10 cellular contexts compared by ENCODE assay signal in genomic region chr11:83521647-83522596, GRCh38.
A peak's percentile ranks its signal among the peaks of the same experiment; 100 is the strongest.
DNase-seq lines count a peak whose midpoint lies in the region; ATAC-seq and TF ChIP-seq lines count a peak whose summit lies in the region.
"Had no signal": no experiment of that assay in that cellular context is flagged by ENCODE, and none has a peak within 500 bp of the region (broad histone marks: within the 10 kb centered on the region; RNA-seq: fewer than 3 reads in every experiment).

No MANE protein-coding gene starts in this region.

- no peaks in the 10 kb centered on the region for H3K79me2 ChIP-seq in GM23338 (replicated peaks; ENCODE audit: insufficient read depth)

- no peaks in the 10 kb centered on the region for H3K27me3 ChIP-seq in GM23338 (ENCODE audit: insufficient read depth)
- H3K27me3 ChIP-seq: neutrophil had no signal

- H3K4me3 Mint-ChIP-seq in GM23338, result no peak overlapping the region

- H3K4me1 ChIP-seq in GM23338 (ENCODE audit: insufficient read depth), result peaks cover 7% of the 10 kb centered on the region; the same call in 1 of the 2 replicates

- H3K4me2 ChIP-seq in GM23338, result no peak overlapping the region

- peak; percentile 98 for ATAC-seq in GM23338
- ATAC-seq in GM19324 (IDR thresholded peaks at IDR 0.05; ENCODE audit: low FRiP score, unreplicated experiment), result no peak

- TF ChIP-seq CTCF in AG09309 (IDR thresholded peaks at IDR 0.05; ENCODE audit: control insufficient read depth, insufficient read depth, low read depth, low read length, missing control alignments) (peak; percentile 65), GM23338 (conservative IDR thresholded peaks at IDR 0.05; ENCODE audit: low read depth in 2 of 2) (peak; percentile 47 to 83), fibroblast of the aortic adventitia (IDR thresholded peaks at IDR 0.05; ENCODE audit: insufficient read depth, low read length) (peak; percentile 28)

- H2AFZ ChIP-seq in GM23338, result no peak overlapping the region

- no peaks in the 10 kb centered on the region for H3F3A ChIP-seq in GM23338 (replicated peaks; ENCODE audit: low read depth)

- H3K9me2 ChIP-seq in GM23338 (ENCODE audit: insufficient read depth), result no peaks in the 10 kb centered on the region

- H3K27ac ChIP-seq in GM23338 (ENCODE audit: low read depth), result no peak overlapping the region
- H3K27ac ChIP-seq: neutrophil had no signal

- peak; percentile 2 for DNase-seq in AG09309 (ENCODE audit: low read depth)
- DNase-seq in GM23338 (ENCODE audit: low spot score), result peak; percentile 76
- peak; percentile 7 for DNase-seq in NCI-H774 (lab: John Stamatoyannopoulos, UW)
- peak; percentile 24 for DNase-seq in fibroblast of the aortic adventitia (ENCODE audit: low read depth)
- no peak for DNase-seq in GDM1 (lab: John Stamatoyannopoulos, UW)
- no peak for DNase-seq in NCI-H2081 treated with DMSO at 0.1 percent for 48 hours (lab: John Stamatoyannopoulos, UW)
- no peak for DNase-seq in NCI-H2196 (lab: John Stamatoyannopoulos, UW; ENCODE audit: unreplicated experiment)
- DNase-seq: stimulated activated naive CD4-positive, alpha-beta T cell had no signal

- peaks cover 22% of the 10 kb centered on the region for H3K9me3 Mint-ChIP-seq in GM23338

- H3K4me1 Mint-ChIP-seq in GM23338, result peaks cover 16% of the 10 kb centered on the region

- H3K4me3 ChIP-seq in AG09309 (ENCODE audit: control insufficient read depth, low read depth, low read length) (no peak overlapping the region), GM23338 (no peak overlapping the region), fibroblast of the aortic adventitia (ENCODE audit: low read depth, low read length) (no peak overlapping the region)

- H4K20me1 ChIP-seq in GM23338 (replicated peaks; ENCODE audit: insufficient read depth), result no peaks in the 10 kb centered on the region

- no peak overlapping the region for H3K27ac Mint-ChIP-seq in GM23338

- peaks cover 16% of the 10 kb centered on the region for H3K36me3 Mint-ChIP-seq in GM23338 (ENCODE audit: low read depth)

- peaks cover 10% of the 10 kb centered on the region for H3K36me3 ChIP-seq in GM23338 (ENCODE audit: insufficient read depth)
- H3K36me3 ChIP-seq: neutrophil had no signal

- H3K27me3 Mint-ChIP-seq in GM23338 (ENCODE audit: insufficient read depth, low read depth, poor library complexity), result no peaks in the 10 kb centered on the region

TF ChIP-seq in GM23338, 12 proteins besides CTCF, POLR2A, EP300 and RAD21:
- TF ChIP-seq ZNF331 (CRISPR knock-in tag; IDR thresholded peaks at IDR 0.05; ENCODE audit: low read depth), result no peak
- TF ChIP-seq REST (IDR thresholded peaks at IDR 0.05; ENCODE audit: unreplicated experiment), result no peak
- no peak for TF ChIP-seq ZNF462 (CRISPR knock-in tag; IDR thresholded peaks at IDR 0.05)
- no peak for TF ChIP-seq EZH2 (IDR thresholded peaks at IDR 0.05; ENCODE audit: low read depth, unreplicated experiment)
- TF ChIP-seq NANOG (IDR thresholded peaks at IDR 0.05; ENCODE audit: borderline replicate concordance), result no peak
- TF ChIP-seq POLR2AphosphoS5 (IDR thresholded peaks at IDR 0.05; ENCODE audit: low read depth), result no peak
- TF ChIP-seq CREB1 (CRISPR knock-in tag; IDR thresholded peaks at IDR 0.05; ENCODE audit: low read depth), result no peak
- TF ChIP-seq JUNB (IDR thresholded peaks at IDR 0.05; ENCODE audit: unreplicated experiment), result no peak
- TF ChIP-seq STAT1 (IDR thresholded peaks at IDR 0.05; ENCODE audit: unreplicated experiment), result no peak
- no peak for TF ChIP-seq ZNF114 (CRISPR knock-in tag; IDR thresholded peaks at IDR 0.05)
- no peak for TF ChIP-seq ETS1 (IDR thresholded peaks at IDR 0.05)
- no peak for TF ChIP-seq EZH2phosphoT487 (IDR thresholded peaks at IDR 0.05; ENCODE audit: unreplicated experiment)

Comparison
In these comparisons a context has a peak if more than half of its experiments do, and no peak if none do; other contexts are left out.
1. DNase-seq: peak in AG09309 (single experiment), GM23338 (single experiment), NCI-H774 (single experiment) and fibroblast of the aortic adventitia (single experiment); none in GDM1 (single experiment), NCI-H2081 treated with DMSO at 0.1 percent for 48 hours (single experiment) and NCI-H2196 (single experiment).
2. Peak in every context shown above with its lines, with median percentiles within 50 percentile points of each other: CTCF ChIP-seq.